In the genomic region with DNA sequence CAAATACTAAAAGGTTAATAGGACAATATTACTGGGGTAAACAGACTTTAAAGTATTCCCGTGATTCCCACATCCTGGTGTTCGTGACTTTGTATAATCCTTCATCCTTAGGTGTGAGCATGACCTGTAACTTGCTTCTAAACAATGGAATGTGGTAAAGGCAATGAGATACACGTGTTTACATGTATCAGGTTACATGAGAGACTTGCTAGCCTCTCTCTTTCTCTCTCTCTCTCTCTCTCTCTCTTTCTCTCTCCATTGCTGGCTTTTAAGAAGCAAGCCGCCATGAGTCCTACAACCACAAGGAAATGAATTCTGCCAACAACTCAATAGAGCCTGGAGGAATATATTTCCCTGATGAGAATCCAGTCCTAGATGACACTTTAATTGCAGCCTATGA, we compare ENCODE assay signal across 1 cellular context.
TF ChIP-seq lines count a peak whose summit lies in the region.

No MANE protein-coding gene starts in this region.

TF ChIP-seq in HepG2, 621 proteins besides CTCF, POLR2A, EP300 and RAD21 (continued from another document):
- TF ChIP-seq, protein P1, sequence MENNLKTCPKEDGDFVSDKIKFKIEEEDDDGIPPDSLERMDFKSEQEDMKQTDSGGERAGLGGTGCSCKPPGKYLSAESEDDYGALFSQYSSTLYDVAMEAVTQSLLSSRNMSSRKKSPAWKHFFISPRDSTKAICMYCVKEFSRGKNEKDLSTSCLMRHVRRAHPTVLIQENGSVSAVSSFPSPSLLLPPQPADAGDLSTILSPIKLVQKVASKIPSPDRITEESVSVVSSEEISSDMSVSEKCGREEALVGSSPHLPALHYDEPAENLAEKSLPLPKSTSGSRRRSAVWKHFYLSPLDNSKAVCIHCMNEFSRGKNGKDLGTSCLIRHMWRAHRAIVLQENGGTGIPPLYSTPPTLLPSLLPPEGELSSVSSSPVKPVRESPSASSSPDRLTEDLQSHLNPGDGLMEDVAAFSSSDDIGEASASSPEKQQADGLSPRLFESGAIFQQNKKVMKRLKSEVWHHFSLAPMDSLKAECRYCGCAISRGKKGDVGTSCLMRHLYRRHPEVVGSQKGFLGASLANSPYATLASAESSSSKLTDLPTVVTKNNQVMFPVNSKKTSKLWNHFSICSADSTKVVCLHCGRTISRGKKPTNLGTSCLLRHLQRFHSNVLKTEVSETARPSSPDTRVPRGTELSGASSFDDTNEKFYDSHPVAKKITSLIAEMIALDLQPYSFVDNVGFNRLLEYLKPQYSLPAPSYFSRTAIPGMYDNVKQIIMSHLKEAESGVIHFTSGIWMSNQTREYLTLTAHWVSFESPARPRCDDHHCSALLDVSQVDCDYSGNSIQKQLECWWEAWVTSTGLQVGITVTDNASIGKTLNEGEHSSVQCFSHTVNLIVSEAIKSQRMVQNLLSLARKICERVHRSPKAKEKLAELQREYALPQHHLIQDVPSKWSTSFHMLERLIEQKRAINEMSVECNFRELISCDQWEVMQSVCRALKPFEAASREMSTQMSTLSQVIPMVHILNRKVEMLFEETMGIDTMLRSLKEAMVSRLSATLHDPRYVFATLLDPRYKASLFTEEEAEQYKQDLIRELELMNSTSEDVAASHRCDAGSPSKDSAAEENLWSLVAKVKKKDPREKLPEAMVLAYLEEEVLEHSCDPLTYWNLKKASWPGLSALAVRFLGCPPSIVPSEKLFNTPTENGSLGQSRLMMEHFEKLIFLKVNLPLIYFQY (CRISPR knock-in tag; IDR thresholded peaks at IDR 0.05; ENCODE audit: borderline replicate concordance), result no peak
- TF ChIP-seq, protein P2, sequence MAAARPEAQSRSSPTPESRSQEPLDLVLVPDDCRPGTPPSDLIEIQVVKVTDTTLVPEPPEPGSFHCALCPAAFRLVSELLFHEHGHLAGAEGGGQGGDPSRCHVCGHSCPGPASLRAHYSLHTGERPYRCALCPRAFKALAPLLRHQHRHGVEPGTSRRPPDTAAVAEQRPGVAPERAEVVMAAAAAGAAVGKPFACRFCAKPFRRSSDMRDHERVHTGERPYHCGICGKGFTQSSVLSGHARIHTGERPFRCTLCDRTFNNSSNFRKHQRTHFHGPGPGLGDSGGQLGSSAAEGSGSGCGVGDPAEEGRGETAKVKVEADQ (CRISPR knock-in tag; IDR thresholded peaks at IDR 0.05; ENCODE audit: borderline replicate concordance), result no peak
- no peak for TF ChIP-seq BORCS8-MEF2B (CRISPR knock-in tag; IDR thresholded peaks at IDR 0.05)
- TF ChIP-seq SRY (CRISPR knock-in tag; IDR thresholded peaks at IDR 0.05), result no peak
- TF ChIP-seq MZF1 (CRISPR knock-in tag; IDR thresholded peaks at IDR 0.05; ENCODE audit: borderline replicate concordance), result no peak
- TF ChIP-seq ZNF672 (CRISPR knock-in tag; IDR thresholded peaks at IDR 0.05), result no peak
- no peak for TF ChIP-seq SOX6 (IDR thresholded peaks at IDR 0.05)
- peak; percentile 38; the same call in 1 of the 2 replicates for TF ChIP-seq SOX6 (CRISPR knock-in tag; IDR thresholded peaks at IDR 0.05)
- TF ChIP-seq CHCHD3 (CRISPR knock-in tag; IDR thresholded peaks at IDR 0.05), result no peak
- no peak for TF ChIP-seq ZBTB21 (CRISPR knock-in tag; IDR thresholded peaks at IDR 0.05)
- TF ChIP-seq SIX4 (CRISPR knock-in tag; IDR thresholded peaks at IDR 0.05), result peak; percentile 94
- no peak for TF ChIP-seq ZNF343 (CRISPR knock-in tag; IDR thresholded peaks at IDR 0.05)
- no peak for TF ChIP-seq HOXD1 (CRISPR knock-in tag; IDR thresholded peaks at IDR 0.05)
- no peak for TF ChIP-seq MYNN (CRISPR knock-in tag; IDR thresholded peaks at IDR 0.05; ENCODE audit: low read depth)
- 0 out of 2 replicates have a peak, but pooled peaks have one; percentile 25 for TF ChIP-seq FOXA3 (CRISPR knock-in tag; IDR thresholded peaks at IDR 0.05)
- no peak for TF ChIP-seq THYN1 (CRISPR knock-in tag; IDR thresholded peaks at IDR 0.05; ENCODE audit: borderline replicate concordance, low read depth)
- TF ChIP-seq MIER2 (CRISPR knock-in tag; IDR thresholded peaks at IDR 0.05), result no peak
- peak; percentile 25; the same call in 1 of the 2 replicates for TF ChIP-seq ZMYM4 (CRISPR knock-in tag; IDR thresholded peaks at IDR 0.05)
- no peak for TF ChIP-seq NR2F1 (CRISPR knock-in tag; IDR thresholded peaks at IDR 0.05)
